In the genomic region with DNA sequence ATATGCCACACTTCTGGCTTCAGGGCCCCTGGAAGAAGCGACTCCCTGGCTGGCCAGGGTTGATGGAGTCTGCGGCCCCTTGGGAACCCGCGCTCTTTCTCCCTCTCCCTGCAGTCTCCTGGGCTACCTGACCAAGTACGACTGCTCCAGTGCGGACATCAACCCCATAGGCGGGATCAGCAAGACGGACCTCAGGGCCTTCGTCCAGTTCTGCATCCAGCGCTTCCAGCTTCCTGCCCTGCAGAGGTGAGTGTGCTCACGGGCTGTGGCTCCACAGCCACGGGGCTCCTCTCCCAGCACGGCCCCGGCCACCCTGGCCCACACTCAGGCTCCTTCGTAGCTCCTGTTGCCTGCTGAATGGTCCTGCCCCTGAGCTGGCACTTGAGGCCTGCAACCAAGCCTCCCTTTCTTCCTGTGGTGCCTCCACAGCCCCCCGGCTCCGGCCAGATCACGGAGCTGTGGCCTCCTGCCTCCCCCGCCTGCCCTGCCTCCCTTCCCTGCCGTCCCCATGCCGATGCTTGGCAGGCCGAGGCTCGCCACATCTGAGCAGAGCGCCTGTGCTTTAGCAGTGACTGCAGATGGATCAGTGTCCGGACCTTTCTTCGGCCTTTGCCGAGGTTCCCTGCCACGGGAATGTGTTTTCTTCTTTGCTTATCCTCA, we compare ENCODE assay signal across 34 cellular contexts. TPM values are rescaled to one million over a fixed set of nuclear protein-coding genes. Genes with fewer than 3 reads are reported as not detected.
DNase-seq lines count a peak whose midpoint lies in the region; ATAC-seq, FAIRE-seq and TF ChIP-seq lines count a peak whose summit lies in the region.
"Had no signal": no experiment of that assay in that cellular context is flagged by ENCODE, and none has a peak within 500 bp of the region (broad histone marks: within the 10 kb centered on the region; RNA-seq: fewer than 3 reads in every experiment).

No MANE protein-coding gene starts in this region.

- POLR2A ChIA-PET in HepG2 (lab: Yijun Ruan, JAX): no interaction called here

- ATAC-seq in right lobe of liver (no peak), HepG2 (no peak), aorta (ENCODE audit: low FRiP score) (no peak), GM21515 (IDR thresholded peaks at IDR 0.05; ENCODE audit: unreplicated experiment) (no peak)

- H3K9ac ChIP-seq in HepG2 (ENCODE audit: insufficient read depth, low read depth, low read length) (no peak overlapping the region), neural progenitor cell (no peak overlapping the region)

- no peak overlapping the region for H2AFZ ChIP-seq in HepG2 (ENCODE audit: low read length)
- H2AFZ ChIP-seq in neural progenitor cell (replicated peaks): no peak overlapping the region
- H2AFZ ChIP-seq: PC-9 had no signal

- H4K20me1 ChIP-seq in HepG2 (ENCODE audit: insufficient read depth, low read length) (no peaks in the 10 kb centered on the region), neural progenitor cell (ENCODE audit: low read depth) (no peaks in the 10 kb centered on the region)

- H3K9me3 ChIP-seq in right lobe of liver (no peaks in the 10 kb centered on the region), HepG2 (ENCODE audit: low read length) (no peaks in the 10 kb centered on the region), neural progenitor cell (ENCODE audit: low read depth) (no peaks in the 10 kb centered on the region), aorta (ENCODE audit: control insufficient read depth, low read length) (no peaks in the 10 kb centered on the region)
- H3K9me3 ChIP-seq: Caco-2, left ventricle myocardium inferior, suprapubic skin had no signal

- CTCF ChIA-PET in HepG2 (lab: Yijun Ruan, JAX; ENCODE audit: low intra/inter-chr PET ratio, low total read pairs): no interaction called here

- H3K4me3 ChIP-seq in right lobe of liver (no peak overlapping the region), HepG2 (replicated peaks in 1 of 3; ENCODE audit: insufficient read depth in 1 of 3, low read depth in 2 of 3, low read length in 3 of 3) (no peak overlapping the region), bronchial epithelial cell (ENCODE audit: low read depth, low read length) (no peak overlapping the region), neural progenitor cell (no peak overlapping the region), aorta (ENCODE audit: low read length in 2 of 2) (no peak overlapping the region)
- H3K4me3 ChIP-seq: left ventricle myocardium inferior, PC-9, suprapubic skin had no signal

- H3K36me3 ChIP-seq in right lobe of liver: peaks cover 0 to 24% (median 2%) of the 10 kb centered on the region in 4 donors
- peaks cover 8 to 41% of the 10 kb centered on the region in 2 experiments for H3K36me3 ChIP-seq in HepG2 (replicated peaks in 1 of 2; ENCODE audit: control insufficient read depth in 1 of 2, insufficient read depth in 2 of 2, low read length in 2 of 2)
- H3K36me3 ChIP-seq in bronchial epithelial cell (ENCODE audit: control insufficient read depth, insufficient read depth, low read length): peaks cover 29% of the 10 kb centered on the region
- no peaks in the 10 kb centered on the region for H3K36me3 ChIP-seq in neural progenitor cell
- peaks cover 0 to 13% of the 10 kb centered on the region in 2 donors for H3K36me3 ChIP-seq in aorta (ENCODE audit: control insufficient read depth in 1 of 2, insufficient read depth in 2 of 2, low read length in 1 of 2)

- no peaks in the 10 kb centered on the region for H3K4me1 ChIP-seq in right lobe of liver
- H3K4me1 ChIP-seq in HepG2 (ENCODE audit: insufficient read depth, low read length): no peaks in the 10 kb centered on the region
- H3K4me1 ChIP-seq in neural progenitor cell: no peaks in the 10 kb centered on the region
- no peaks in the 10 kb centered on the region for H3K4me1 ChIP-seq in aorta (ENCODE audit: control insufficient read depth in 1 of 2, insufficient read depth in 2 of 2, low read length in 2 of 2)

- H3K9me3 Mint-ChIP-seq in neural progenitor cell: no peaks in the 10 kb centered on the region
- H3K9me3 Mint-ChIP-seq: dendritic cell treated with granulocyte-macrophage colony-stimulating factor and Interleukin-4, amounts not matched to agents 40 ng/mL and 50 ng/mL, for 4 days; mesothelial cell of epicardium; T-helper 2 cell treated with Interferon-gamma antibody and Interleukin-4, amounts not matched to agents 5 μg/mL and 100 μg/mL, for 36 hours had no signal

- intact Hi-C loops in right lobe of liver (cut with DNase I): no loop called here
- intact Hi-C loops in HepG2 (cut with micrococcal nuclease; ENCODE audit: unreplicated experiment): no loop called here
- intact Hi-C loops in aorta (cut with DNase I): no loop called here

- no peak overlapping the region for H3K27ac ChIP-seq in right lobe of liver
- no peak overlapping the region for H3K27ac ChIP-seq in HepG2 (ENCODE audit: extremely low read length, insufficient read depth, low read length)
- H3K27ac ChIP-seq in neural progenitor cell: no peak overlapping the region
- H3K27ac ChIP-seq in aorta (ENCODE audit: low read depth in 1 of 2, low read length in 2 of 2): no peak overlapping the region
- H3K27ac ChIP-seq: C4-2B, left ventricle myocardium inferior, PC-9, suprapubic skin, VCaP had no signal

- H3K79me2 ChIP-seq in HepG2 (ENCODE audit: insufficient read depth, low read length): no peaks in the 10 kb centered on the region
- no peaks in the 10 kb centered on the region for H3K79me2 ChIP-seq in neural progenitor cell (ENCODE audit: low read depth)

- no peak for TF ChIP-seq RAD21 in HepG2 (CRISPR knock-in tag; IDR thresholded peaks at IDR 0.05)

- no TSS peak for BruUV-seq in HepG2 (replicated peaks; lab: Mats Ljungman, UMichigan)

- FAIRE-seq in HepG2 (lab: Jason Lieb, UNC) (no peak), bronchial epithelial cell (lab: Jason Lieb, UNC) (peak; percentile 7)
- FAIRE-seq: GM12892, islet of Langerhans, small intestine had no signal

- H3F3A ChIP-seq in neural progenitor cell (ENCODE audit: low read depth): no peaks in the 10 kb centered on the region

- no peak overlapping the region for H3K4me2 ChIP-seq in HepG2 (ENCODE audit: low read depth, low read length)
- no peak overlapping the region for H3K4me2 ChIP-seq in neural progenitor cell
- H3K4me2 ChIP-seq: PC-9 had no signal

- no peak for TF ChIP-seq POLR2A in right lobe of liver (IDR thresholded peaks at IDR 0.05)
- TF ChIP-seq POLR2A in HepG2 (IDR thresholded peaks at IDR 0.05; ENCODE audit: insufficient read depth in 1 of 2, low read depth in 2 of 2, low read length in 2 of 2): no peak

- 100% methylated on average over 1 of the region's 28 CpGs for WGBS in right lobe of liver (ENCODE audit: insufficient coverage, low coverage, low lambda C conversion rate, missing lambda C conversion rate)
- 95% methylated on average over 20 of the region's 28 CpGs for WGBS in HepG2 (ENCODE audit: low lambda C conversion rate)
- 92 to 94% methylated on average over 26 to 28 of the region's 28 CpGs for WGBS in aorta, 2 donors

- H3K27me3 Mint-ChIP-seq in neural progenitor cell (ENCODE audit: insufficient read depth, low read depth): peaks cover 4% of the 10 kb centered on the region
- H3K27me3 Mint-ChIP-seq: activated naive CD8-positive, alpha-beta T cell; dendritic cell treated with granulocyte-macrophage colony-stimulating factor and Interleukin-4, amounts not matched to agents 40 ng/mL and 50 ng/mL, for 4 days had no signal

- DNase-seq in right lobe of liver: peak in 2 of 3 donors; percentile 17 to 46
- no peak for DNase-seq in HepG2 (ENCODE audit: low spot score)
- DNase-seq in bronchial epithelial cell (ENCODE audit: low read depth): no peak
- no peak for DNase-seq in neural progenitor cell (ENCODE audit: low spot score)
- peak; percentile 36 to 64 for DNase-seq in aorta
- DNase-seq in NK-92 (lab: John Stamatoyannopoulos, UW; ENCODE audit: unreplicated experiment): no peak
- no peak for DNase-seq in activated gamma-delta T cell (lab: John Stamatoyannopoulos, UW)
- DNase-seq: activated CD4-positive, alpha-beta T cell treated with anti-CD3 and anti-CD28 coated beads for 48 hours; activated effector memory CD4-positive, alpha-beta T cell treated with Interleukin-2 at 50 U/mL for 16 hours; anterior cingulate cortex; caudate nucleus; DMS53; left ventricle myocardium inferior; MM.1S; NCI-H1105 treated with DMSO at 0.1 percent for 48 hours; NCI-H1930; NCI-H524; SHP77; small intestine; stimulated activated naive CD4-positive, alpha-beta T cell had no signal

- H3K27me3 ChIP-seq in right lobe of liver: no peaks in the 10 kb centered on the region
- no peaks in the 10 kb centered on the region for H3K27me3 ChIP-seq in HepG2 (ENCODE audit: control insufficient read depth in 1 of 2, insufficient read depth in 2 of 2, low read length in 2 of 2)
- no peaks in the 10 kb centered on the region for H3K27me3 ChIP-seq in bronchial epithelial cell (ENCODE audit: control insufficient read depth, insufficient read depth, low read length)
- no peaks in the 10 kb centered on the region for H3K27me3 ChIP-seq in neural progenitor cell
- H3K27me3 ChIP-seq in aorta (ENCODE audit: control insufficient read depth in 1 of 2, insufficient read depth in 2 of 2, low read length in 1 of 2): no peaks in the 10 kb centered on the region
- H3K27me3 ChIP-seq: suprapubic skin had no signal

- H3K36me3 Mint-ChIP-seq in neural progenitor cell: peaks cover 24% of the 10 kb centered on the region

- peak overlapping the region; percentile 39 for H3K27ac Mint-ChIP-seq in neural progenitor cell
- H3K27ac Mint-ChIP-seq: activated naive CD8-positive, alpha-beta T cell; dendritic cell treated with granulocyte-macrophage colony-stimulating factor and Interleukin-4, amounts not matched to agents 40 ng/mL and 50 ng/mL, for 4 days; mesothelial cell of epicardium had no signal

- no peak overlapping the region for H3K4me3 Mint-ChIP-seq in neural progenitor cell
- H3K4me3 Mint-ChIP-seq: activated naive CD8-positive, alpha-beta T cell; dendritic cell treated with granulocyte-macrophage colony-stimulating factor and Interleukin-4, amounts not matched to agents 40 ng/mL and 50 ng/mL, for 4 days; mesothelial cell of epicardium; T-helper 2 cell treated with Interferon-gamma antibody and Interleukin-4, amounts not matched to agents 5 μg/mL and 100 μg/mL, for 36 hours had no signal

- TF ChIP-seq CTCF in right lobe of liver (IDR thresholded peaks at IDR 0.05) (no peak), HepG2 (CRISPR knock-in tag; IDR thresholded peaks at IDR 0.05) (no peak), bronchial epithelial cell (IDR thresholded peaks at IDR 0.05; ENCODE audit: insufficient read depth, low read length, severe bottlenecking) (no peak), neural progenitor cell (IDR thresholded peaks at IDR 0.05) (no peak)

- no peak for TF ChIP-seq EP300 in HepG2 (IDR thresholded peaks at IDR 0.05; ENCODE audit: low read depth in 2 of 2, low read length in 2 of 2)
- TF ChIP-seq EP300 in HepG2 (CRISPR knock-in tag; IDR thresholded peaks at IDR 0.05; ENCODE audit: borderline replicate concordance): no peak

- peaks cover 19% of the 10 kb centered on the region for H3K4me1 Mint-ChIP-seq in neural progenitor cell

- in situ Hi-C loops in HepG2 (cut with HindIII; ENCODE audit: extremely low pct_ligation_motif_present, low pct_unique_long_range_greater_than_20kb): no loop called here

RNA-seq across cellular contexts. Expression of gene KRTAP5-7, which starts 36.2 kb away (rescaled TPM):
- 1 to 10 TPM in 1 of 6 experiments, under 1 TPM in 3, not detected in 2; 0.18 to 3.9 (median 0.23) TPM for total RNA-seq in right lobe of liver
- total RNA-seq in HepG2 (2016; rRNA removed; fragmentation: Illumina TruSeq; extraction: Trizol): not detected in 2 replicates
- not detected in 2 replicates for total RNA-seq in HepG2 (2016; cell fraction: cytosol; rRNA removed; fragmentation: Illumina TruSeq; extraction: Trizol; ENCODE audit: low read depth)
- not detected in 2 replicates for total RNA-seq in HepG2 (2016; cell fraction: insoluble cytoplasmic fraction; rRNA removed; fragmentation: Illumina TruSeq; extraction: Trizol)
- not detected in 2 replicates for total RNA-seq in HepG2 (2016; cell fraction: membrane; rRNA removed; fragmentation: Illumina TruSeq; extraction: Trizol)
- total RNA-seq in HepG2 (2016; cell fraction: nucleus; rRNA removed; fragmentation: Illumina TruSeq; extraction: Trizol): not detected in 2 replicates
- 0.54 and 0.91 TPM in 2 replicates for polyA plus RNA-seq in HepG2 (2011; rRNA removed)
- 0.38 and 0.96 TPM in 2 replicates for polyA plus RNA-seq in HepG2 (2011; cell fraction: cytosol; rRNA removed)
- 2.2 and 3.3 TPM in 2 replicates for polyA plus RNA-seq in HepG2 (2011; cell fraction: nucleus; rRNA removed)
- polyA plus RNA-seq in HepG2 (2012): 1.0 and 6.0 TPM in 2 replicates
- not detected in 2 replicates for polyA plus RNA-seq in HepG2 (2016; cell fraction: cytosol; fragmentation: Illumina TruSeq; extraction: Trizol; ENCODE audit: low read depth)
- polyA plus RNA-seq in HepG2 (2016; cell fraction: insoluble cytoplasmic fraction; fragmentation: Illumina TruSeq; extraction: Trizol; ENCODE audit: low read depth): not detected in 2 replicates
- polyA plus RNA-seq in HepG2 (2016; cell fraction: membrane; fragmentation: Illumina TruSeq; extraction: Trizol; ENCODE audit: low read depth): not detected in 2 replicates
- polyA plus RNA-seq in HepG2 (2016; cell fraction: nucleus; fragmentation: Illumina TruSeq; extraction: Trizol; ENCODE audit: insufficient read depth, low read depth): not detected in 2 replicates
- 0.60 TPM in 1 of 2 replicates, not detected in the other for polyA minus RNA-seq in HepG2 (2011; rRNA and poly(A)+ RNA removed; ENCODE audit: low replicate concordance)
- polyA minus RNA-seq in HepG2 (2011; cell fraction: cytosol; rRNA and poly(A)+ RNA removed): not detected in 2 replicates
- 1.1 TPM in 1 of 2 replicates, not detected in the other for polyA minus RNA-seq in HepG2 (2011; cell fraction: nucleus; rRNA and poly(A)+ RNA removed)
- 0.13 TPM in 1 of 2 replicates, not detected in the other for total RNA-seq in bronchial epithelial cell
- not detected in 2 replicates for total RNA-seq in neural progenitor cell (ENCODE audit: low replicate concordance)
- total RNA-seq in aorta: under 1 TPM; 0.39 to 0.63 TPM
- not detected for polyA plus RNA-seq in aorta
- total RNA-seq: Caco-2, left ventricle myocardium inferior, PC-9 had no signal

RNA-seq across cellular contexts. Expression of gene NADSYN1, which starts 37.9 kb away (rescaled TPM):
- 10 to 100 TPM; 26.4 to 54.7 (median 35.4) TPM for total RNA-seq in right lobe of liver
- 27.1 and 35.7 TPM in 2 replicates for total RNA-seq in HepG2 (2016; rRNA removed; fragmentation: Illumina TruSeq; extraction: Trizol)
- 8.5 and 12.4 TPM in 2 replicates for total RNA-seq in HepG2 (2016; cell fraction: cytosol; rRNA removed; fragmentation: Illumina TruSeq; extraction: Trizol; ENCODE audit: low read depth)
- total RNA-seq in HepG2 (2016; cell fraction: insoluble cytoplasmic fraction; rRNA removed; fragmentation: Illumina TruSeq; extraction: Trizol): 24.1 and 36.5 TPM in 2 replicates
- total RNA-seq in HepG2 (2016; cell fraction: membrane; rRNA removed; fragmentation: Illumina TruSeq; extraction: Trizol): 13.6 and 14.7 TPM in 2 replicates
- total RNA-seq in HepG2 (2016; cell fraction: nucleus; rRNA removed; fragmentation: Illumina TruSeq; extraction: Trizol): 51.5 and 52.3 TPM in 2 replicates
- 51.5 and 63.4 TPM in 2 replicates for polyA plus RNA-seq in HepG2 (2011; rRNA removed)
- 35.3 and 38.4 TPM in 2 replicates for polyA plus RNA-seq in HepG2 (2011; cell fraction: cytosol; rRNA removed)
- 278 and 289 TPM in 2 replicates for polyA plus RNA-seq in HepG2 (2011; cell fraction: nucleus; rRNA removed)
- polyA plus RNA-seq in HepG2 (2012): 36.9 and 39.9 TPM in 2 replicates
- polyA plus RNA-seq in HepG2 (2016; cell fraction: cytosol; fragmentation: Illumina TruSeq; extraction: Trizol; ENCODE audit: low read depth): 8.2 and 8.4 TPM in 2 replicates
- polyA plus RNA-seq in HepG2 (2016; cell fraction: insoluble cytoplasmic fraction; fragmentation: Illumina TruSeq; extraction: Trizol; ENCODE audit: low read depth): 21.4 and 22.2 TPM in 2 replicates
- polyA plus RNA-seq in HepG2 (2016; cell fraction: membrane; fragmentation: Illumina TruSeq; extraction: Trizol; ENCODE audit: low read depth): 8.4 and 8.9 TPM in 2 replicates
- polyA plus RNA-seq in HepG2 (2016; cell fraction: nucleus; fragmentation: Illumina TruSeq; extraction: Trizol; ENCODE audit: insufficient read depth, low read depth): 95.9 and 99.0 TPM in 2 replicates
- 80.9 and 97.1 TPM in 2 replicates for polyA minus RNA-seq in HepG2 (2011; rRNA and poly(A)+ RNA removed; ENCODE audit: low replicate concordance)
- 17.1 and 19.6 TPM in 2 replicates for polyA minus RNA-seq in HepG2 (2011; cell fraction: cytosol; rRNA and poly(A)+ RNA removed)
- polyA minus RNA-seq in HepG2 (2011; cell fraction: nucleus; rRNA and poly(A)+ RNA removed): 117 and 142 TPM in 2 replicates
- 69.8 and 91.3 TPM in 2 replicates for total RNA-seq in bronchial epithelial cell
- 25.0 and 40.0 TPM in 2 replicates for total RNA-seq in neural progenitor cell (ENCODE audit: low replicate concordance)
- total RNA-seq in aorta: 10 to 100 TPM; 52.1 to 88.3 TPM
- polyA plus RNA-seq in aorta: 100 to 1,000 TPM in 1 of 2 donors, 10 to 100 TPM in 1; 22.7 to 137 TPM

RNA-seq across cellular contexts. Expression of gene DHCR7, which starts 42.7 kb away (rescaled TPM):
- 100 to 1,000 TPM in 4 of 6 experiments, 10 to 100 TPM in 2; 42.0 to 320 (median 126) TPM for total RNA-seq in right lobe of liver
- total RNA-seq in HepG2 (2016; rRNA removed; fragmentation: Illumina TruSeq; extraction: Trizol): 40.4 and 96.0 TPM in 2 replicates
- 11.3 and 13.3 TPM in 2 replicates for total RNA-seq in HepG2 (2016; cell fraction: cytosol; rRNA removed; fragmentation: Illumina TruSeq; extraction: Trizol; ENCODE audit: low read depth)
- 38.3 and 98.7 TPM in 2 replicates for total RNA-seq in HepG2 (2016; cell fraction: insoluble cytoplasmic fraction; rRNA removed; fragmentation: Illumina TruSeq; extraction: Trizol)
- total RNA-seq in HepG2 (2016; cell fraction: membrane; rRNA removed; fragmentation: Illumina TruSeq; extraction: Trizol): 26.9 and 29.4 TPM in 2 replicates
- total RNA-seq in HepG2 (2016; cell fraction: nucleus; rRNA removed; fragmentation: Illumina TruSeq; extraction: Trizol): 77.9 and 89.2 TPM in 2 replicates
- polyA plus RNA-seq in HepG2 (2011; rRNA removed): 143 and 241 TPM in 2 replicates
- polyA plus RNA-seq in HepG2 (2011; cell fraction: cytosol; rRNA removed): 92.8 and 116 TPM in 2 replicates
- 82.1 and 131 TPM in 2 replicates for polyA plus RNA-seq in HepG2 (2011; cell fraction: nucleus; rRNA removed)
- polyA plus RNA-seq in HepG2 (2012): 315 and 354 TPM in 2 replicates
- polyA plus RNA-seq in HepG2 (2016; cell fraction: cytosol; fragmentation: Illumina TruSeq; extraction: Trizol; ENCODE audit: low read depth): 16.5 and 16.7 TPM in 2 replicates
- 50.6 and 73.9 TPM in 2 replicates for polyA plus RNA-seq in HepG2 (2016; cell fraction: insoluble cytoplasmic fraction; fragmentation: Illumina TruSeq; extraction: Trizol; ENCODE audit: low read depth)
- 26.0 and 32.3 TPM in 2 replicates for polyA plus RNA-seq in HepG2 (2016; cell fraction: membrane; fragmentation: Illumina TruSeq; extraction: Trizol; ENCODE audit: low read depth)
- 165 and 172 TPM in 2 replicates for polyA plus RNA-seq in HepG2 (2016; cell fraction: nucleus; fragmentation: Illumina TruSeq; extraction: Trizol; ENCODE audit: insufficient read depth, low read depth)
- polyA minus RNA-seq in HepG2 (2011; rRNA and poly(A)+ RNA removed; ENCODE audit: low replicate concordance): 160 and 313 TPM in 2 replicates
- 161 and 251 TPM in 2 replicates for polyA minus RNA-seq in HepG2 (2011; cell fraction: cytosol; rRNA and poly(A)+ RNA removed)
- polyA minus RNA-seq in HepG2 (2011; cell fraction: nucleus; rRNA and poly(A)+ RNA removed): 34.2 and 48.4 TPM in 2 replicates
- total RNA-seq in bronchial epithelial cell: 29.4 and 60.3 TPM in 2 replicates
- total RNA-seq in neural progenitor cell (ENCODE audit: low replicate concordance): 36.7 and 69.8 TPM in 2 replicates
- total RNA-seq in aorta: 10 to 100 TPM; 22.0 to 27.8 TPM
- polyA plus RNA-seq in aorta: 1 to 10 TPM; 4.2 to 4.3 TPM

RNA-seq across cellular contexts. Expression of gene KRTAP5-8, which starts 47.0 kb away (rescaled TPM):
- total RNA-seq in right lobe of liver: under 1 TPM in 1 of 6 experiments, not detected in 5; 0.24 TPM
- not detected in 2 replicates for total RNA-seq in HepG2 (2016; rRNA removed; fragmentation: Illumina TruSeq; extraction: Trizol)
- total RNA-seq in HepG2 (2016; cell fraction: cytosol; rRNA removed; fragmentation: Illumina TruSeq; extraction: Trizol; ENCODE audit: low read depth): not detected in 2 replicates
- not detected in 2 replicates for total RNA-seq in HepG2 (2016; cell fraction: insoluble cytoplasmic fraction; rRNA removed; fragmentation: Illumina TruSeq; extraction: Trizol)
- total RNA-seq in HepG2 (2016; cell fraction: membrane; rRNA removed; fragmentation: Illumina TruSeq; extraction: Trizol): not detected in 2 replicates
- total RNA-seq in HepG2 (2016; cell fraction: nucleus; rRNA removed; fragmentation: Illumina TruSeq; extraction: Trizol): not detected in 2 replicates
- 0.05 and 0.20 TPM in 2 replicates for polyA plus RNA-seq in HepG2 (2011; rRNA removed)
- 0.09 and 0.17 TPM in 2 replicates for polyA plus RNA-seq in HepG2 (2011; cell fraction: cytosol; rRNA removed)
- polyA plus RNA-seq in HepG2 (2011; cell fraction: nucleus; rRNA removed): 0.19 TPM in 1 of 2 replicates, not detected in the other
- 0.12 and 0.13 TPM in 2 replicates for polyA plus RNA-seq in HepG2 (2012)
- not detected in 2 replicates for polyA plus RNA-seq in HepG2 (2016; cell fraction: cytosol; fragmentation: Illumina TruSeq; extraction: Trizol; ENCODE audit: low read depth)
- polyA plus RNA-seq in HepG2 (2016; cell fraction: insoluble cytoplasmic fraction; fragmentation: Illumina TruSeq; extraction: Trizol; ENCODE audit: low read depth): not detected in 2 replicates
- polyA plus RNA-seq in HepG2 (2016; cell fraction: membrane; fragmentation: Illumina TruSeq; extraction: Trizol; ENCODE audit: low read depth): not detected in 2 replicates
- not detected in 2 replicates for polyA plus RNA-seq in HepG2 (2016; cell fraction: nucleus; fragmentation: Illumina TruSeq; extraction: Trizol; ENCODE audit: insufficient read depth, low read depth)
- 0.12 TPM in 2 replicates for polyA minus RNA-seq in HepG2 (2011; rRNA and poly(A)+ RNA removed; ENCODE audit: low replicate concordance)
- polyA minus RNA-seq in HepG2 (2011; cell fraction: cytosol; rRNA and poly(A)+ RNA removed): not detected in 2 replicates
- polyA minus RNA-seq in HepG2 (2011; cell fraction: nucleus; rRNA and poly(A)+ RNA removed): not detected in 2 replicates
- total RNA-seq in bronchial epithelial cell: not detected in 2 replicates
- not detected in 2 replicates for total RNA-seq in neural progenitor cell (ENCODE audit: low replicate concordance)
- total RNA-seq in aorta: under 1 TPM in 1 of 2 donors, not detected in 1; 0.42 TPM
- not detected for polyA plus RNA-seq in aorta
- total RNA-seq: Caco-2, left ventricle myocardium inferior, omental fat pad, PC-9, urinary bladder had no signal

RNA-seq across cellular contexts. Expression of gene KRTAP5-9, which starts 57.4 kb away (rescaled TPM):
- under 1 TPM in 2 of 6 experiments, not detected in 4; 0.17 to 0.38 TPM for total RNA-seq in right lobe of liver
- 0.09 TPM in 1 of 2 replicates, not detected in the other for total RNA-seq in HepG2 (2016; rRNA removed; fragmentation: Illumina TruSeq; extraction: Trizol)
- total RNA-seq in HepG2 (2016; cell fraction: cytosol; rRNA removed; fragmentation: Illumina TruSeq; extraction: Trizol; ENCODE audit: low read depth): not detected in 2 replicates
- total RNA-seq in HepG2 (2016; cell fraction: insoluble cytoplasmic fraction; rRNA removed; fragmentation: Illumina TruSeq; extraction: Trizol): 0.09 TPM in 1 of 2 replicates, not detected in the other
- not detected in 2 replicates for total RNA-seq in HepG2 (2016; cell fraction: membrane; rRNA removed; fragmentation: Illumina TruSeq; extraction: Trizol)
- total RNA-seq in HepG2 (2016; cell fraction: nucleus; rRNA removed; fragmentation: Illumina TruSeq; extraction: Trizol): not detected in 2 replicates
- polyA plus RNA-seq in HepG2 (2011; rRNA removed): 0.42 TPM in 1 of 2 replicates, not detected in the other
- polyA plus RNA-seq in HepG2 (2011; cell fraction: cytosol; rRNA removed): 0.21 and 0.24 TPM in 2 replicates
- 0.98 and 1.3 TPM in 2 replicates for polyA plus RNA-seq in HepG2 (2011; cell fraction: nucleus; rRNA removed)
- 0.28 and 1.2 TPM in 2 replicates for polyA plus RNA-seq in HepG2 (2012)
- not detected in 2 replicates for polyA plus RNA-seq in HepG2 (2016; cell fraction: cytosol; fragmentation: Illumina TruSeq; extraction: Trizol; ENCODE audit: low read depth)
- polyA plus RNA-seq in HepG2 (2016; cell fraction: insoluble cytoplasmic fraction; fragmentation: Illumina TruSeq; extraction: Trizol; ENCODE audit: low read depth): not detected in 2 replicates
- not detected in 2 replicates for polyA plus RNA-seq in HepG2 (2016; cell fraction: membrane; fragmentation: Illumina TruSeq; extraction: Trizol; ENCODE audit: low read depth)
- 0.57 TPM in 1 of 2 replicates, not detected in the other for polyA plus RNA-seq in HepG2 (2016; cell fraction: nucleus; fragmentation: Illumina TruSeq; extraction: Trizol; ENCODE audit: insufficient read depth, low read depth)
- 0.12 TPM in 1 of 2 replicates, not detected in the other for polyA minus RNA-seq in HepG2 (2011; rRNA and poly(A)+ RNA removed; ENCODE audit: low replicate concordance)
- not detected in 2 replicates for polyA minus RNA-seq in HepG2 (2011; cell fraction: cytosol; rRNA and poly(A)+ RNA removed)
- not detected in 2 replicates for polyA minus RNA-seq in HepG2 (2011; cell fraction: nucleus; rRNA and poly(A)+ RNA removed)
- total RNA-seq in bronchial epithelial cell: not detected in 2 replicates
- 0.15 TPM in 1 of 2 replicates, not detected in the other for total RNA-seq in neural progenitor cell (ENCODE audit: low replicate concordance)
- total RNA-seq in aorta: under 1 TPM in 1 of 2 donors, not detected in 1; 0.57 TPM
- under 1 TPM in 1 of 2 donors, not detected in 1; 0.41 TPM for polyA plus RNA-seq in aorta
- total RNA-seq: Caco-2, left ventricle myocardium inferior, PC-9, urinary bladder had no signal

Comparison
In these comparisons a context has a peak if more than half of its experiments do, and no peak if none do; other contexts are left out.
1. DNase-seq: peak in right lobe of liver (2 of 3) and aorta (2 of 2); none in HepG2 (single experiment), bronchial epithelial cell (single experiment), neural progenitor cell (single experiment), NK-92 (single experiment) and activated gamma-delta T cell (single experiment).